11 cellular contexts compared by ENCODE assay signal in the genomic region with DNA sequence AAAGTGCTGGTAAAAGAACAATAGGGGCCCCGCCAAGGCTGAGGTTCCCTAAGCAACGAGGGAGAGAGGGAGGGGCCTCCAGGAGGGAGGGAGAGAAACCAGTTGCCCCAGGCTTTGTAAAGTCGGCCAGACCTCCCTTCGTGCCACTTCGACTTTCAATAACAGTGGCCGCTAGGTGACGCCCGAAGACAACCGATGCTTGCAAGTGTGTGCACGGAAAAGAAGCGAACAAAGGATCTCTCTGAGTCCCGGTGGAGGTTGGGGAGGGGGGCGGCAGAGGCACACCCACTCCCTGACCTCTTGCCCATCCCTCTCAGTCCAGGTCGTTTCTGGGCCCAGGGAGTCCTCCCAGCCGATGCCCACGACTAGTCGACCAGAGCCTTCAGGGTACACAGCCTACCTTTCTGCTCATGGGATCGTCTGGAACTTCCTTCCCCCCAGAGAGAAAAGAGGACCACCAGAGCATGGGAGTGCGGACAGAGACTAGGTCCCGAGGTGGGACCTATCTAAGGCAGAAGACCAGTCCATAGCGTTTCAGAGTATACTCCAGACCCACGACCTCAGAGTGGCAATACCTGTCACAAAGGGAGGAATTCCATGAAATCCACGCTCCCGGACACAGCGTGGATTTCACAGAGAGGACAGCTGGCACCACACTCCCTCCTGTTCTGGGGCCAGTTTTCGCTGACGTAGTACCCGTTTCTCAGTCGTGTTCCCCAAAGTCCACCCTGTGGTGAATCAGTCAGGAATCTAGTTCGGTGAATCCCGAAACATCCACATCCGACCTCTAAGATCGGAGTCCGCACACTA.
DNase-seq lines count a peak whose midpoint lies in the region; ATAC-seq and TF ChIP-seq lines count a peak whose summit lies in the region.
"Had no signal": no experiment of that assay in that cellular context is flagged by ENCODE, and none has a peak within 500 bp of the region (broad histone marks: within the 10 kb centered on the region; RNA-seq: fewer than 3 reads in every experiment).

No MANE protein-coding gene starts in this region.

- H3K9me3 ChIP-seq in mammary epithelial cell (replicated peaks; ENCODE audit: insufficient read depth, low read length) = peaks cover 36% of the 10 kb centered on the region
- peaks cover 0 to 17% (median 2%) of the 10 kb centered on the region in 4 donors for H3K9me3 ChIP-seq in upper lobe of left lung

- no peak for ATAC-seq in activated CD4-positive, alpha-beta T cell treated with anti-CD3 and anti-CD28 coated beads for 36 hours
- ATAC-seq in upper lobe of left lung (ENCODE audit: low FRiP score in 2 of 2) = no peak
- ATAC-seq in HG02840 (IDR thresholded peaks at IDR 0.05; ENCODE audit: low FRiP score, unreplicated experiment) = no peak
- no peak for ATAC-seq in HG02981 (IDR thresholded peaks at IDR 0.05; ENCODE audit: unreplicated experiment)

- H3K27ac Mint-ChIP-seq in activated CD4-positive, alpha-beta T cell treated with anti-CD3 and anti-CD28 coated beads for 36 hours = no peak overlapping the region
- H3K27ac Mint-ChIP-seq in activated CD4-positive, alpha-beta memory T cell treated with anti-CD3 and anti-CD28 coated beads, Interleukin-2, amount 10 ng/mL, durations not matched to agents 7 days and 5 days = no peak overlapping the region
- H3K27ac Mint-ChIP-seq: activated naive CD8-positive, alpha-beta T cell had no signal

- TF ChIP-seq CTCF in mammary epithelial cell (conservative IDR thresholded peaks at IDR 0.05 in 1 of 2, IDR thresholded peaks at IDR 0.05 in 1 of 2; ENCODE audit: extremely low read depth in 1 of 2, insufficient read depth in 1 of 2, low read depth in 1 of 2, low read length in 2 of 2) (no peak), upper lobe of left lung (IDR thresholded peaks at IDR 0.05) (peak in 3 of 6 experiments; percentile 31 to 57 (median 39))

- CTCF ChIA-PET in activated CD4-positive, alpha-beta T cell treated with anti-CD3 and anti-CD28 coated beads for 36 hours (lab: Charles Lee) = no interaction called here
- CTCF ChIA-PET in mammary epithelial cell (lab: Charles Lee; ENCODE audit: low non-redundant PET) = no interaction called here
- CTCF ChIA-PET in activated CD4-positive, alpha-beta memory T cell treated with anti-CD3 and anti-CD28 coated beads, Interleukin-2, amount 10 ng/mL, durations not matched to agents 7 days and 5 days (lab: Charles Lee) = no interaction called here

- H3K4me1 ChIP-seq in mammary epithelial cell (ENCODE audit: insufficient read depth, low read length) (no peaks in the 10 kb centered on the region), upper lobe of left lung (no peaks in the 10 kb centered on the region)

- H3K9me3 Mint-ChIP-seq in activated CD4-positive, alpha-beta T cell treated with anti-CD3 and anti-CD28 coated beads for 36 hours (ENCODE audit: low read depth) = peaks cover 29% of the 10 kb centered on the region
- peaks cover 32% of the 10 kb centered on the region for H3K9me3 Mint-ChIP-seq in activated CD4-positive, alpha-beta memory T cell treated with anti-CD3 and anti-CD28 coated beads, Interleukin-2, amount 10 ng/mL, durations not matched to agents 7 days and 5 days

- H3K4me3 Mint-ChIP-seq in activated CD4-positive, alpha-beta T cell treated with anti-CD3 and anti-CD28 coated beads for 36 hours = no peak overlapping the region
- H3K4me3 Mint-ChIP-seq in activated CD4-positive, alpha-beta memory T cell treated with anti-CD3 and anti-CD28 coated beads, Interleukin-2, amount 10 ng/mL, durations not matched to agents 7 days and 5 days = no peak overlapping the region
- H3K4me3 Mint-ChIP-seq: activated naive CD8-positive, alpha-beta T cell had no signal

- H3K36me3 Mint-ChIP-seq in activated CD4-positive, alpha-beta T cell treated with anti-CD3 and anti-CD28 coated beads for 36 hours (ENCODE audit: low read depth) = no peaks in the 10 kb centered on the region
- H3K36me3 Mint-ChIP-seq in activated CD4-positive, alpha-beta memory T cell treated with anti-CD3 and anti-CD28 coated beads, Interleukin-2, amount 10 ng/mL, durations not matched to agents 7 days and 5 days (ENCODE audit: low read depth) = no peaks in the 10 kb centered on the region
- H3K36me3 Mint-ChIP-seq: activated naive CD8-positive, alpha-beta T cell had no signal

- dilution Hi-C loops in mammary epithelial cell (cut with HindIII; ENCODE audit: low sequenced_read_pairs) = no loop called here

- no peak for TF ChIP-seq POLR2A in upper lobe of left lung (IDR thresholded peaks at IDR 0.05)

- intact Hi-C loops in activated CD4-positive, alpha-beta T cell treated with anti-CD3 and anti-CD28 coated beads for 36 hours (cut with DNase I, micrococcal nuclease) = no loop called here
- intact Hi-C loops in mammary epithelial cell (cut with micrococcal nuclease) = loop anchor here (1.0 to 10.0 kb wide), 5 partner anchors 84 to 1221 kb away; partner anchors contain the start of gene ALG10B

- no peaks in the 10 kb centered on the region for H3K4me1 Mint-ChIP-seq in activated CD4-positive, alpha-beta T cell treated with anti-CD3 and anti-CD28 coated beads for 36 hours
- H3K4me1 Mint-ChIP-seq in activated CD4-positive, alpha-beta memory T cell treated with anti-CD3 and anti-CD28 coated beads, Interleukin-2, amount 10 ng/mL, durations not matched to agents 7 days and 5 days = no peaks in the 10 kb centered on the region

- H4K20me1 ChIP-seq in mammary epithelial cell (ENCODE audit: insufficient read depth, low read length) = no peaks in the 10 kb centered on the region

- H3K4me2 ChIP-seq in mammary epithelial cell (ENCODE audit: insufficient read depth, low read depth, low read length) = no peak overlapping the region

- H3K36me3 ChIP-seq in mammary epithelial cell (ENCODE audit: insufficient read depth, low read length) (no peaks in the 10 kb centered on the region), upper lobe of left lung (no peaks in the 10 kb centered on the region)

- H2AFZ ChIP-seq in mammary epithelial cell (ENCODE audit: low read depth, low read length) = no peak overlapping the region

- POLR2A ChIA-PET in activated CD4-positive, alpha-beta T cell treated with anti-CD3 and anti-CD28 coated beads for 36 hours (lab: Charles Lee) = no interaction called here
- POLR2A ChIA-PET in activated CD4-positive, alpha-beta memory T cell treated with anti-CD3 and anti-CD28 coated beads, Interleukin-2, amount 10 ng/mL, durations not matched to agents 7 days and 5 days (lab: Charles Lee) = no interaction called here

- H3K4me3 ChIP-seq in mammary epithelial cell (replicated peaks in 1 of 3; ENCODE audit: insufficient read depth in 1 of 3, low read depth in 2 of 3, low read length in 3 of 3) (no peak overlapping the region), upper lobe of left lung (no peak overlapping the region)

- BruUV-seq in mammary epithelial cell (replicated peaks; lab: Mats Ljungman, UMichigan) = no TSS peak

- no peaks in the 10 kb centered on the region for H3K79me2 ChIP-seq in mammary epithelial cell (ENCODE audit: insufficient read depth, low read length)

- peak; percentile 40 for DNase-seq in activated CD4-positive, alpha-beta T cell treated with anti-CD3 and anti-CD28 coated beads for 36 hours
- DNase-seq in activated CD4-positive, alpha-beta T cell treated with anti-CD3 and anti-CD28 coated beads, Interleukin-2, amount 50 U/mL, for 1 hour = no peak
- DNase-seq in NCI-H748 treated with DMSO at 0.1 percent for 48 hours (lab: John Stamatoyannopoulos, UW) (peak; percentile 82), mammary epithelial cell (peak; percentile 49), upper lobe of left lung (peak; percentile 13 to 37)
- no peak for DNase-seq in activated CD4-positive, alpha-beta memory T cell treated with anti-CD3 and anti-CD28 coated beads, Interleukin-2, amount 10 ng/mL, durations not matched to agents 7 days and 5 days
- DNase-seq: dermis blood vessel endothelial cell, midbrain had no signal

- no peak overlapping the region for H3K9ac ChIP-seq in mammary epithelial cell (ENCODE audit: insufficient read depth, low read length)

- no peak for TF ChIP-seq EP300 in upper lobe of left lung (IDR thresholded peaks at IDR 0.05)

- no peaks in the 10 kb centered on the region for H3K27me3 ChIP-seq in mammary epithelial cell (ENCODE audit: insufficient read depth, low read length)
- H3K27me3 ChIP-seq in upper lobe of left lung = no peaks in the 10 kb centered on the region

- H3K27me3 Mint-ChIP-seq in activated CD4-positive, alpha-beta T cell treated with anti-CD3 and anti-CD28 coated beads for 36 hours = no peaks in the 10 kb centered on the region
- H3K27me3 Mint-ChIP-seq in activated CD4-positive, alpha-beta memory T cell treated with anti-CD3 and anti-CD28 coated beads, Interleukin-2, amount 10 ng/mL, durations not matched to agents 7 days and 5 days = no peaks in the 10 kb centered on the region
- H3K27me3 Mint-ChIP-seq: activated naive CD8-positive, alpha-beta T cell had no signal

- H3K27ac ChIP-seq in mammary epithelial cell (ENCODE audit: insufficient read depth, low read depth, low read length) (no peak overlapping the region), upper lobe of left lung (no peak overlapping the region)

- in situ Hi-C loops in mammary epithelial cell (cut with MboI; ENCODE audit: low sequenced_read_pairs in 2 of 2) = loop anchor here in 1 of 2 donors (10.0 kb wide), 1 partner anchor 261 kb away; the partner anchor contains the start of gene ALG10B

- WGBS in mammary epithelial cell (ENCODE audit: low coverage, missing lambda C conversion rate) = 81% methylated on average over 14 of the region's 34 CpGs
- 64 to 66% methylated on average over 33 to 34 of the region's 34 CpGs for WGBS in upper lobe of left lung, 2 donors

Comparison
In these comparisons a context has a peak if more than half of its experiments do, and no peak if none do; other contexts are left out.
1. DNase-seq: peak in activated CD4-positive, alpha-beta T cell treated with anti-CD3 and anti-CD28 coated beads for 36 hours (single experiment), NCI-H748 treated with DMSO at 0.1 percent for 48 hours (single experiment), mammary epithelial cell (single experiment) and upper lobe of left lung (2 of 2); none in activated CD4-positive, alpha-beta T cell treated with anti-CD3 and anti-CD28 coated beads, Interleukin-2, amount 50 U/mL, for 1 hour (single experiment) and activated CD4-positive, alpha-beta memory T cell treated with anti-CD3 and anti-CD28 coated beads, Interleukin-2, amount 10 ng/mL, durations not matched to agents 7 days and 5 days (single experiment).